1 cellular context compared by ENCODE assay signal in genomic region chr13:32650705-32651311, GRCh38.
TF ChIP-seq lines count a peak whose summit lies in the region.

No MANE protein-coding gene starts in this region.

TF ChIP-seq in HepG2, 621 proteins besides CTCF, POLR2A, EP300 and RAD21 (continued from another document):
- no peak for TF ChIP-seq SRSF9 (IDR thresholded peaks at IDR 0.05; ENCODE audit: borderline replicate concordance, insufficient read depth, low read depth, low read length, poor library complexity, severe bottlenecking)
- no peak for TF ChIP-seq NR1H2 (CRISPR knock-in tag; IDR thresholded peaks at IDR 0.05; ENCODE audit: borderline replicate concordance, low read depth)
- TF ChIP-seq FOXO1 (CRISPR knock-in tag; IDR thresholded peaks at IDR 0.05), result peak; percentile 21; the same call in 1 of the 2 replicates
- TF ChIP-seq ZBTB25 (CRISPR knock-in tag; IDR thresholded peaks at IDR 0.05), result 0 out of 2 replicates have a peak, but pooled peaks have one; percentile 37
- TF ChIP-seq STAG1 (CRISPR knock-in tag; IDR thresholded peaks at IDR 0.05), result peak; percentile 66
- TF ChIP-seq MAFF (IDR thresholded peaks at IDR 0.05; ENCODE audit: low read depth, low read length), result no peak
- TF ChIP-seq ZNF792 (CRISPR knock-in tag; IDR thresholded peaks at IDR 0.05), result 0 out of 2 replicates have a peak, but pooled peaks have one; percentile 23
- TF ChIP-seq ZNF577 (CRISPR knock-in tag; IDR thresholded peaks at IDR 0.05; ENCODE audit: borderline replicate concordance, low read depth), result no peak
- TF ChIP-seq CEBPB (IDR thresholded peaks at IDR 0.05; ENCODE audit: borderline replicate concordance, low read depth, low read length), result peak; percentile 7; the same call in 1 of the 2 replicates
- no peak for TF ChIP-seq ZNF878 (CRISPR knock-in tag; IDR thresholded peaks at IDR 0.05)
